ENCODE assay signal across 37 cellular contexts in genomic region chr9:107270082-107270481, GRCh38. TPM values are rescaled to one million over a fixed set of nuclear protein-coding genes. Genes with fewer than 3 reads are reported as not detected.
DNase-seq lines count a peak whose midpoint lies in the region; ATAC-seq, FAIRE-seq and TF ChIP-seq lines count a peak whose summit lies in the region.
"Had no signal": no experiment of that assay in that cellular context is flagged by ENCODE, and none has a peak within 500 bp of the region (broad histone marks: within the 10 kb centered on the region; RNA-seq: fewer than 3 reads in every experiment).

No MANE protein-coding gene starts in this region.

- 0 to 19% (median 7%) methylated on average over 1 of the region's 1 CpG for WGBS in small intestine, 3 donors

- ATAC-seq in left lobe of liver (peak; percentile 21), T-helper 17 cell (no peak)
- ATAC-seq: activated CD8-positive, alpha-beta memory T cell treated with anti-CD3 and anti-CD28 coated beads, Interleukin-2, amount 10 ng/mL, durations not matched to agents 7 days and 5 days; activated naive CD8-positive, alpha-beta T cell treated with anti-CD3 and anti-CD28 coated beads, Interleukin-2, amount 50 U/mL, for 24 hours; activated T-cell treated with anti-CD3 and anti-CD28 coated beads, Interleukin-2, amount 50 U/mL, for 4 hours; foreskin keratinocyte; heart left ventricle had no signal

- H3K4me3 Mint-ChIP-seq in Calu3 (ENCODE audit: low read depth, unreplicated experiment) (no peak overlapping the region), T-helper 17 cell (no peak overlapping the region)
- H3K4me3 Mint-ChIP-seq: activated CD8-positive, alpha-beta memory T cell treated with anti-CD3 and anti-CD28 coated beads, Interleukin-2, amount 10 ng/mL, durations not matched to agents 7 days and 5 days; activated naive CD8-positive, alpha-beta T cell treated with anti-CD3 and anti-CD28 coated beads, Interleukin-2, amount 50 U/mL, for 24 hours; activated T-cell treated with anti-CD3 and anti-CD28 coated beads, Interleukin-2, amount 50 U/mL, for 4 hours; central memory CD8-positive, alpha-beta T cell; dendritic cell treated with granulocyte-macrophage colony-stimulating factor and Interleukin-4, amounts not matched to agents 40 ng/mL and 50 ng/mL, for 4 days; HFFc6; nephron progenitor cell; stimulated activated naive CD8-positive, alpha-beta T cell treated with anti-CD3 and anti-CD28 coated beads, Interleukin-15, Interleukin-2, amounts not matched to agents 100 ng/mL and 50 ng/mL, for 24 hours; T-helper 1 cell treated with Interleukin-12 subunit alpha and Interleukin-12 subunit beta and Interleukin-4 antibody, amounts not matched to agents 30 μg/mL and 1 μg/mL, for 36 hours had no signal

- peak overlapping the region; percentile 31 for H3K27ac Mint-ChIP-seq in Calu3 (ENCODE audit: unreplicated experiment)
- no peak overlapping the region for H3K27ac Mint-ChIP-seq in T-helper 17 cell
- H3K27ac Mint-ChIP-seq: activated CD8-positive, alpha-beta memory T cell treated with anti-CD3 and anti-CD28 coated beads, Interleukin-2, amount 10 ng/mL, durations not matched to agents 7 days and 5 days; activated naive CD8-positive, alpha-beta T cell treated with anti-CD3 and anti-CD28 coated beads, Interleukin-2, amount 50 U/mL, for 24 hours; dendritic cell treated with granulocyte-macrophage colony-stimulating factor and Interleukin-4, amounts not matched to agents 40 ng/mL and 50 ng/mL, for 4 days; HFFc6; nephron progenitor cell; stimulated activated naive CD8-positive, alpha-beta T cell treated with anti-CD3 and anti-CD28 coated beads, Interleukin-15, Interleukin-2, amounts not matched to agents 100 ng/mL and 50 ng/mL, for 24 hours; T-helper 1 cell treated with Interleukin-12 subunit alpha and Interleukin-12 subunit beta and Interleukin-4 antibody, amounts not matched to agents 30 μg/mL and 1 μg/mL, for 36 hours had no signal

- H3K27ac ChIP-seq in OCI-LY7 (ENCODE audit: low read depth, low read length, poor library complexity, severe bottlenecking) (no peak overlapping the region), small intestine (ENCODE audit: low read depth in 1 of 2, low read length in 1 of 2) (no peak overlapping the region)
- H3K27ac ChIP-seq: BLaER1 treated with 17β-estradiol and CSF1 and Interleukin-3, amounts not matched to agents 10 nM and 100 nM; esophagus muscularis mucosa; foreskin keratinocyte; heart left ventricle; thoracic aorta had no signal

- H3K9me3 ChIP-seq in OCI-LY7 (ENCODE audit: low read length) (no peaks in the 10 kb centered on the region), small intestine (ENCODE audit: control insufficient read depth, low read depth) (no peaks in the 10 kb centered on the region), T-helper 17 cell (ENCODE audit: control insufficient read depth, low read length, poor library complexity, severe bottlenecking) (no peaks in the 10 kb centered on the region)
- H3K9me3 ChIP-seq: ovary had no signal

- H3K79me2 ChIP-seq in OCI-LY7 (ENCODE audit: insufficient read depth, low read depth, low read length): no peaks in the 10 kb centered on the region

- BruUV-seq in Calu3 (replicated peaks; lab: Mats Ljungman, UMichigan) (no TSS peak), OCI-LY7 (replicated peaks; lab: Mats Ljungman, UMichigan) (no TSS peak)

- peak overlapping the region; percentile 8; the same call in 1 of the 2 replicates for H2AFZ ChIP-seq in OCI-LY7 (ENCODE audit: low read length)

- no peaks in the 10 kb centered on the region for H3K9me2 ChIP-seq in OCI-LY7 (ENCODE audit: insufficient read depth, low read length)
- H3K9me2 ChIP-seq: SK-N-SH had no signal

- DNase-seq in Calu3 (no peak), OCI-LY7 (ENCODE audit: low spot score) (no peak), left lobe of liver (ENCODE audit: low spot score) (no peak), small intestine (peak; percentile 31), T-helper 17 cell (no peak), RKO (ENCODE audit: low spot score) (no peak), H54 (ENCODE audit: insufficient read length, low spot score) (no peak), DMS 273 (lab: John Stamatoyannopoulos, UW; ENCODE audit: unreplicated experiment) (no peak)
- DNase-seq: activated CD4-positive, alpha-beta T cell treated with anti-CD3 and anti-CD28 coated beads, Interleukin-2, amount 50 U/mL, for 4 hours; activated CD4-positive, CD25-positive, alpha-beta regulatory T cell; activated CD8-positive, alpha-beta memory T cell treated with anti-CD3 and anti-CD28 coated beads, Interleukin-2, amount 10 ng/mL, durations not matched to agents 7 days and 5 days; activated gamma-delta T cell treated with Interleukin-2 at 50 U/mL for 16 hours; activated naive CD8-positive, alpha-beta T cell treated with anti-CD3 and anti-CD28 coated beads, Interleukin-2, amount 50 U/mL, for 24 hours; activated T-cell treated with anti-CD3 and anti-CD28 coated beads, Interleukin-2, amount 50 U/mL, for 4 hours; DMS53; foreskin keratinocyte; heart left ventricle; HFFc6; NCI-H1092 treated with DMSO at 0.1 percent for 48 hours; NCI-H1694 treated with DMSO at 0.1 percent for 48 hours; NCI-H2171 treated with DMSO at 0.1 percent for 48 hours; NCI-H510A; nephron progenitor cell; ovary; retina; SK-N-SH; stimulated activated CD4-positive, alpha-beta T cell treated with anti-CD3 and anti-CD28 coated beads, Interleukin-1b, Interleukin-23, amount 100 ng/mL, for 48 hours had no signal

- FAIRE-seq in small intestine (lab: Jason Lieb, UNC) (no peak), H54 (lab: Jason Lieb, UNC) (no peak)
- FAIRE-seq: GM12892, TTC549 had no signal

- H3K27me3 ChIP-seq in small intestine (ENCODE audit: control insufficient read depth in 2 of 2, insufficient read depth in 2 of 2, low read length in 2 of 2): no peaks in the 10 kb centered on the region
- H3K27me3 ChIP-seq: BLaER1 treated with 17β-estradiol and CSF1 and Interleukin-3, amounts not matched to agents 10 nM and 100 nM; esophagus muscularis mucosa; foreskin keratinocyte; heart left ventricle; ovary had no signal

- no peak for TF ChIP-seq POLR2A in H54 (IDR thresholded peaks at IDR 0.05; ENCODE audit: low read depth, low read length)

- no peaks in the 10 kb centered on the region for H3K36me3 Mint-ChIP-seq in Calu3 (ENCODE audit: insufficient read depth, unreplicated experiment)
- no peaks in the 10 kb centered on the region for H3K36me3 Mint-ChIP-seq in T-helper 17 cell (ENCODE audit: low read depth)
- H3K36me3 Mint-ChIP-seq: activated CD8-positive, alpha-beta memory T cell treated with anti-CD3 and anti-CD28 coated beads, Interleukin-2, amount 10 ng/mL, durations not matched to agents 7 days and 5 days had no signal

- TF ChIP-seq CTCF in Calu3 (IDR thresholded peaks at IDR 0.05; ENCODE audit: unreplicated experiment) (no peak), OCI-LY7 (conservative IDR thresholded peaks at IDR 0.05; ENCODE audit: low read length) (no peak)

- CTCF ChIA-PET in Calu3 (lab: Charles Lee) (interaction anchor here (1.0 kb wide), 1 partner anchor 9 kb away, joined by 5 read pairs; no protein-coding TSS in a partner anchor), OCI-LY7 (lab: Charles Lee; ENCODE audit: unreplicated experiment) (no interaction called here)

- no peaks in the 10 kb centered on the region for H3K9me3 Mint-ChIP-seq in Calu3 (ENCODE audit: low read depth, unreplicated experiment)
- H3K9me3 Mint-ChIP-seq: central memory CD8-positive, alpha-beta T cell; dendritic cell treated with granulocyte-macrophage colony-stimulating factor and Interleukin-4, amounts not matched to agents 40 ng/mL and 50 ng/mL, for 4 days; HFFc6; stimulated activated naive CD8-positive, alpha-beta T cell treated with anti-CD3 and anti-CD28 coated beads, Interleukin-15, Interleukin-2, amounts not matched to agents 100 ng/mL and 50 ng/mL, for 24 hours had no signal

- H3K27me3 Mint-ChIP-seq in Calu3 (ENCODE audit: unreplicated experiment) (no peaks in the 10 kb centered on the region), T-helper 17 cell (peaks cover 31% of the 10 kb centered on the region)

- H3K4me1 ChIP-seq in OCI-LY7 (ENCODE audit: insufficient read depth, low read length, poor library complexity, severe bottlenecking): no peaks in the 10 kb centered on the region
- H3K4me1 ChIP-seq in small intestine (ENCODE audit: control insufficient read depth in 2 of 2, insufficient read depth in 1 of 2, low read depth in 1 of 2, low read length in 1 of 2): no peaks in the 10 kb centered on the region

- H3K4me2 ChIP-seq in OCI-LY7 (ENCODE audit: low read length): 0 out of 2 replicates have a peak overlapping the region, but pooled peaks have one; percentile 17
- H3K4me2 ChIP-seq: BLaER1 treated with 17β-estradiol and CSF1 and Interleukin-3, amounts not matched to agents 10 nM and 100 nM; SK-N-SH; smooth muscle cell had no signal

- intact Hi-C loops in Calu3 (cut with micrococcal nuclease; ENCODE audit: unreplicated experiment) (no loop called here), OCI-LY7 (cut with micrococcal nuclease; ENCODE audit: unreplicated experiment) (no loop called here)

- H3K4me3 ChIP-seq in OCI-LY7 (ENCODE audit: low read depth, low read length, poor library complexity, severe bottlenecking): no peak overlapping the region
- H3K4me3 ChIP-seq in small intestine (ENCODE audit: low read depth in 1 of 2, low read length in 2 of 2): no peak overlapping the region
- H3K4me3 ChIP-seq: BLaER1 treated with 17β-estradiol and CSF1 and Interleukin-3, amounts not matched to agents 10 nM and 100 nM; esophagus muscularis mucosa; heart left ventricle; ovary; smooth muscle cell; thoracic aorta had no signal

- H3K36me3 ChIP-seq in OCI-LY7 (ENCODE audit: insufficient read depth, low read length) (no peaks in the 10 kb centered on the region), small intestine (ENCODE audit: control insufficient read depth in 2 of 2, insufficient read depth in 2 of 2, low read length in 2 of 2) (no peaks in the 10 kb centered on the region)
- H3K36me3 ChIP-seq: BLaER1 treated with 17β-estradiol and CSF1 and Interleukin-3, amounts not matched to agents 10 nM and 100 nM; esophagus muscularis mucosa; heart left ventricle; ovary; thoracic aorta had no signal

- no peaks in the 10 kb centered on the region for H4K20me1 ChIP-seq in OCI-LY7 (ENCODE audit: insufficient read depth, low read length)
- H4K20me1 ChIP-seq: BLaER1 treated with 17β-estradiol and CSF1 and Interleukin-3, amounts not matched to agents 10 nM and 100 nM had no signal

- H3K4me1 Mint-ChIP-seq in Calu3 (ENCODE audit: low read depth, unreplicated experiment) (peaks cover 16% of the 10 kb centered on the region), T-helper 17 cell (peaks cover 10% of the 10 kb centered on the region)

- POLR2A ChIA-PET in OCI-LY7 (lab: Charles Lee): interaction anchor here (0.5 to 3.3 kb wide), 7 partner anchors 9 to 98 kb away, joined by 3 to 18 read pairs (median 5); no protein-coding TSS in a partner anchor

RNA-seq across cellular contexts. Expression of gene RAD23B, which starts 13.0 kb away (rescaled TPM):
- total RNA-seq in Calu3 (2022) (82.3 and 97.8 TPM in 2 replicates), OCI-LY7 (2022) (120 and 141 TPM in 2 replicates), left lobe of liver (98.7 TPM), T-helper 17 cell (10 to 100 TPM; 64.8 to 75.8 TPM)
- 61.0 and 67.3 TPM in 2 replicates for total RNA-seq in OCI-LY7 (2014; rRNA removed; shearing (Covaris generic))
- polyA plus RNA-seq in small intestine: 10 to 100 TPM; 49.4 to 62.8 (median 50.8) TPM
